Comparison of ENCODE assay signal across 13 cellular contexts in the genomic region with DNA sequence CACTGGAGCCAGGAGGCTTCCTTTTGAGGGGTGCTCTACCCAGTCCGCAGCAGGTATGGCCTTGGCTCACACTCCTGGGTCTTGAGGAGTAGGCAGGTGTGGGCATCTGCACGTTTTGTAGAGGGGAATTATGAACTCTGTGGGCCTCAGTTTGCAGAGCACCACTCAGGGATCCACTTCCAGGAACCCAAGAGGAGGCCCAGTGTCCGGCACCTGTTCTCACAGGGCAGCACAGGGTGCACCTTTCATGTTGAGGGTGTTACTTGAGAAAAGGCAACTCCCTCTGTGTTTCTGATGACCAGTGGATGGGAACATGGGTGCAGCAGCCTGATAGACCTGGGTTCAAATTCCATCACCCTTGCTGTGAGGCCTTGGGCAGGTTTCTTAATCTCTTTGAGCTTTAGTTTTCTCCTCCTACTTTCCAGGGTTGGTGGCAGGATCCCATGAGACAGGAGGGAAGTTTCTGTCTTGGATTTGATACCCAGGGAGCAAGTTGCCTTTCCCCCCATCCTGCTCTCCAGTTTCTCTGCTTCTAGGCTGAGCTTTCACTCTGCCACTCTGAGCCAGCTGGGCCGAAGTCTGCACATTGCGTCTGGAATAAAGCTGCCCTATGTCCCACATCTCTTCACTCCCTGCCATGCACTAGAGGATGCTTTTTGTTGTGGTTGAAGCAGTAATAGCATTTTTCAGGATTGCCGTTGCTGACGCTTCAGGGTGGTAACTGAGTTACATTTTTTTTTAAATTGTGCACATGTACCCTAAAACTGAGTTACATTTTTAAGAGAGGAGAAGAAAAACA.
DNase-seq lines count a peak whose midpoint lies in the region; ATAC-seq lines count a peak whose summit lies in the region.
"Had no signal": no experiment of that assay in that cellular context is flagged by ENCODE, and none has a peak within 500 bp of the region (broad histone marks: within the 10 kb centered on the region; RNA-seq: fewer than 3 reads in every experiment).

No MANE protein-coding gene starts in this region.

- H3K4me3 ChIP-seq in subcutaneous abdominal adipose tissue (ENCODE audit: low read depth in 1 of 5, low read length in 5 of 5), result no peak overlapping the region
- H3K4me3 ChIP-seq: GM12878, thyroid gland had no signal

- H3K27ac ChIP-seq in subcutaneous abdominal adipose tissue (ENCODE audit: low read depth, low read length), result peak overlapping the region; percentile 68

- ATAC-seq in HG03378 (IDR thresholded peaks at IDR 0.05; ENCODE audit: unreplicated experiment) (no peak), HG02840 (IDR thresholded peaks at IDR 0.05; ENCODE audit: low FRiP score, unreplicated experiment) (no peak)

- DNase-seq in activated CD8-positive, alpha-beta memory T cell treated with anti-CD3 and anti-CD28 coated beads for 24 hours, result peak; percentile 49
- DNase-seq in activated CD8-positive, alpha-beta memory T cell treated with anti-CD3 and anti-CD28 coated beads, Interleukin-2, amount 50 U/mL, for 4 hours, result no peak
- peak; percentile 17 for DNase-seq in SW480 (ENCODE audit: low spot score)
- DNase-seq in islet precursor cell, result peak; percentile 54
- DNase-seq in cerebellar cortex (ENCODE audit: low spot score), result no peak
- DNase-seq: DMS153, NCI-H1436 treated with DMSO at 0.1 percent for 48 hours, retina, thyroid gland had no signal

- H3K9ac ChIP-seq in subcutaneous abdominal adipose tissue (ENCODE audit: low read length in 5 of 5), result peak overlapping the region in 2 of 5 donors; percentile 17 to 18

- H3K4me1 ChIP-seq in subcutaneous abdominal adipose tissue (ENCODE audit: control insufficient read depth in 5 of 5, insufficient read depth in 5 of 5, low read length in 5 of 5), result peaks cover 8 to 55% (median 43%) of the 10 kb centered on the region in 5 donors

- no peaks in the 10 kb centered on the region for H3K27me3 ChIP-seq in subcutaneous abdominal adipose tissue (ENCODE audit: control insufficient read depth in 5 of 5, insufficient read depth in 4 of 5, low read length in 5 of 5)
- H3K27me3 ChIP-seq: thyroid gland had no signal

- no peaks in the 10 kb centered on the region for H3K36me3 ChIP-seq in subcutaneous abdominal adipose tissue (ENCODE audit: control insufficient read depth in 5 of 5, insufficient read depth in 5 of 5, low read length in 5 of 5)
- H3K36me3 ChIP-seq: thyroid gland had no signal

- no peaks in the 10 kb centered on the region for H3K9me3 ChIP-seq in subcutaneous abdominal adipose tissue (ENCODE audit: control insufficient read depth in 5 of 5, low read length in 5 of 5)
- H3K9me3 ChIP-seq: thyroid gland had no signal

Comparison
In these comparisons a context has a peak if more than half of its experiments do, and no peak if none do; other contexts are left out.
1. DNase-seq: peak in activated CD8-positive, alpha-beta memory T cell treated with anti-CD3 and anti-CD28 coated beads for 24 hours (single experiment), SW480 (single experiment) and islet precursor cell (single experiment); none in activated CD8-positive, alpha-beta memory T cell treated with anti-CD3 and anti-CD28 coated beads, Interleukin-2, amount 50 U/mL, for 4 hours (single experiment) and cerebellar cortex (single experiment).